1 cellular context compared by ENCODE assay signal in the genomic region with DNA sequence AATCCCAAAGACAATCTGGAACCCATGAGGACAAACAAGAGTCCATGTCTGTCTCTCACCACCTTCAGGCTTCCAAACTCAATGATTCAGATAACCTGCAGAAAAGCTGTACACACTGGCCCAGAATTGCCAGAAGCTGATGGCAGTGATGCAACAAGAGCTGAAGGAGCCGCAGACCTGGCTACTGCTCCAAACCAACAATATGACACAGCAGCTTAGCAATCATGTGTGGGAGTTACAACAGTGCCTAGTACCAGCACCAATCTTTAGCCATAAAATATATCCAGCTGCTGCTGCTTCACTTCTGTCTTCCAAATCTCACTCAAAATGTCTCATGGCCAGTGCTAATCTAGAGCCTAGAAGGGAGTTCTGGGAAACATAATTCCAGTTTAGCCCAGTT.
TF ChIP-seq lines count a peak whose summit lies in the region.

No MANE protein-coding gene starts in this region.

TF ChIP-seq in HepG2, 621 proteins besides CTCF, POLR2A, EP300 and RAD21 (continued from another document):
- TF ChIP-seq, protein P1, sequence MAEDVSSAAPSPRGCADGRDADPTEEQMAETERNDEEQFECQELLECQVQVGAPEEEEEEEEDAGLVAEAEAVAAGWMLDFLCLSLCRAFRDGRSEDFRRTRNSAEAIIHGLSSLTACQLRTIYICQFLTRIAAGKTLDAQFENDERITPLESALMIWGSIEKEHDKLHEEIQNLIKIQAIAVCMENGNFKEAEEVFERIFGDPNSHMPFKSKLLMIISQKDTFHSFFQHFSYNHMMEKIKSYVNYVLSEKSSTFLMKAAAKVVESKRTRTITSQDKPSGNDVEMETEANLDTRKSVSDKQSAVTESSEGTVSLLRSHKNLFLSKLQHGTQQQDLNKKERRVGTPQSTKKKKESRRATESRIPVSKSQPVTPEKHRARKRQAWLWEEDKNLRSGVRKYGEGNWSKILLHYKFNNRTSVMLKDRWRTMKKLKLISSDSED (CRISPR knock-in tag; IDR thresholded peaks at IDR 0.05): no peak
- TF ChIP-seq ZNF383 (CRISPR knock-in tag; IDR thresholded peaks at IDR 0.05; ENCODE audit: borderline replicate concordance) (no peak), CHCHD3 (CRISPR knock-in tag; IDR thresholded peaks at IDR 0.05) (no peak), HDAC2 (CRISPR knock-in tag; IDR thresholded peaks at IDR 0.05) (no peak), ZMAT3 (CRISPR knock-in tag; conservative IDR thresholded peaks at IDR 0.05) (no peak), REXO4 (CRISPR knock-in tag; IDR thresholded peaks at IDR 0.05; ENCODE audit: borderline replicate concordance) (no peak), XBP1 (CRISPR knock-in tag; IDR thresholded peaks at IDR 0.05) (no peak), KMT2B (CRISPR knock-in tag; IDR thresholded peaks at IDR 0.05) (no peak), ZNF34 (CRISPR knock-in tag; IDR thresholded peaks at IDR 0.05; ENCODE audit: borderline replicate concordance) (no peak), AHR (CRISPR knock-in tag; IDR thresholded peaks at IDR 0.05) (no peak)
- TF ChIP-seq, protein P2, sequence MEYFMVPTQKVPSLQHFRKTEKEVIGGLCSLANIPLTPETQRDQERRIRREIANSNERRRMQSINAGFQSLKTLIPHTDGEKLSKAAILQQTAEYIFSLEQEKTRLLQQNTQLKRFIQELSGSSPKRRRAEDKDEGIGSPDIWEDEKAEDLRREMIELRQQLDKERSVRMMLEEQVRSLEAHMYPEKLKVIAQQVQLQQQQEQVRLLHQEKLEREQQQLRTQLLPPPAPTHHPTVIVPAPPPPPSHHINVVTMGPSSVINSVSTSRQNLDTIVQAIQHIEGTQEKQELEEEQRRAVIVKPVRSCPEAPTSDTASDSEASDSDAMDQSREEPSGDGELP (IDR thresholded peaks at IDR 0.05; ENCODE audit: borderline replicate concordance, low read depth): no peak
- TF ChIP-seq, protein P3, sequence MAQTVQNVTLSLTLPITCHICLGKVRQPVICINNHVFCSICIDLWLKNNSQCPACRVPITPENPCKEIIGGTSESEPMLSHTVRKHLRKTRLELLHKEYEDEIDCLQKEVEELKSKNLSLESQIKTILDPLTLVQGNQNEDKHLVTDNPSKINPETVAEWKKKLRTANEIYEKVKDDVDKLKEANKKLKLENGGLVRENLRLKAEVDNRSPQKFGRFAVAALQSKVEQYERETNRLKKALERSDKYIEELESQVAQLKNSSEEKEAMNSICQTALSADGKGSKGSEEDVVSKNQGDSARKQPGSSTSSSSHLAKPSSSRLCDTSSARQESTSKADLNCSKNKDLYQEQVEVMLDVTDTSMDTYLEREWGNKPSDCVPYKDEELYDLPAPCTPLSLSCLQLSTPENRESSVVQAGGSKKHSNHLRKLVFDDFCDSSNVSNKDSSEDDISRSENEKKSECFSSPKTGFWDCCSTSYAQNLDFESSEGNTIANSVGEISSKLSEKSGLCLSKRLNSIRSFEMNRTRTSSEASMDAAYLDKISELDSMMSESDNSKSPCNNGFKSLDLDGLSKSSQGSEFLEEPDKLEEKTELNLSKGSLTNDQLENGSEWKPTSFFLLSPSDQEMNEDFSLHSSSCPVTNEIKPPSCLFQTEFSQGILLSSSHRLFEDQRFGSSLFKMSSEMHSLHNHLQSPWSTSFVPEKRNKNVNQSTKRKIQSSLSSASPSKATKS (CRISPR knock-in tag; IDR thresholded peaks at IDR 0.05): no peak
- TF ChIP-seq, protein P4, sequence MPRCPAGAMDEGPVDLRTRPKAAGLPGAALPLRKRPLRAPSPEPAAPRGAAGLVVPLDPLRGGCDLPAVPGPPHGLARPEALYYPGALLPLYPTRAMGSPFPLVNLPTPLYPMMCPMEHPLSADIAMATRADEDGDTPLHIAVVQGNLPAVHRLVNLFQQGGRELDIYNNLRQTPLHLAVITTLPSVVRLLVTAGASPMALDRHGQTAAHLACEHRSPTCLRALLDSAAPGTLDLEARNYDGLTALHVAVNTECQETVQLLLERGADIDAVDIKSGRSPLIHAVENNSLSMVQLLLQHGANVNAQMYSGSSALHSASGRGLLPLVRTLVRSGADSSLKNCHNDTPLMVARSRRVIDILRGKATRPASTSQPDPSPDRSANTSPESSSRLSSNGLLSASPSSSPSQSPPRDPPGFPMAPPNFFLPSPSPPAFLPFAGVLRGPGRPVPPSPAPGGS (CRISPR knock-in tag; IDR thresholded peaks at IDR 0.05): no peak
- TF ChIP-seq, protein P5, sequence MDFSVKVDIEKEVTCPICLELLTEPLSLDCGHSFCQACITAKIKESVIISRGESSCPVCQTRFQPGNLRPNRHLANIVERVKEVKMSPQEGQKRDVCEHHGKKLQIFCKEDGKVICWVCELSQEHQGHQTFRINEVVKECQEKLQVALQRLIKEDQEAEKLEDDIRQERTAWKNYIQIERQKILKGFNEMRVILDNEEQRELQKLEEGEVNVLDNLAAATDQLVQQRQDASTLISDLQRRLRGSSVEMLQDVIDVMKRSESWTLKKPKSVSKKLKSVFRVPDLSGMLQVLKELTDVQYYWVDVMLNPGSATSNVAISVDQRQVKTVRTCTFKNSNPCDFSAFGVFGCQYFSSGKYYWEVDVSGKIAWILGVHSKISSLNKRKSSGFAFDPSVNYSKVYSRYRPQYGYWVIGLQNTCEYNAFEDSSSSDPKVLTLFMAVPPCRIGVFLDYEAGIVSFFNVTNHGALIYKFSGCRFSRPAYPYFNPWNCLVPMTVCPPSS (IDR thresholded peaks at IDR 0.05): no peak
- TF ChIP-seq, protein P6, sequence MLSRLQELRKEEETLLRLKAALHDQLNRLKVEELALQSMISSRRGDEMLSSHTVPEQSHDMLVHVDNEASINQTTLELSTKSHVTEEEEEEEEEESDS (CRISPR knock-in tag; IDR thresholded peaks at IDR 0.05; ENCODE audit: borderline replicate concordance): no peak
